ENCODE assay signal across 28 cellular contexts in the genomic region with DNA sequence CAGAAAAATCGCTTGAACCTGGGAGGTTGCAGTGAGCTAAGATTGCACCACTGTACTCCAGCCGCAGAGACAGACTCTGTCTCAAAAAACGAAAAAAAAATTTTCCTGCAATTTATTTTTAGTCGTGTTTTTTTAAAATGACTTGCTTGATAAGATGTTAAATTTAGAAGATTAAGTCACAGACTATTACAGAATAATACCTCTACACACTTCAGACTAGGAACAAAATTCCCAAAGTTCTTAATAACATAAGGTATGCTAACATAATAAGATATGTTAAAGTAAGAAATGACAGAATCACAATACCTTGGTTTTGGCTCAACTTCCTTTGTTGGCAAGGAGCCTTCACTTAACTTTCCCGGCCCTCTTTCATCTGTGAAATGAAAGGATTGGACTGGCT. TPM values are rescaled to one million over a fixed set of nuclear protein-coding genes. Genes with fewer than 3 reads are reported as not detected.
DNase-seq lines count a peak whose midpoint lies in the region; ATAC-seq, FAIRE-seq and TF ChIP-seq lines count a peak whose summit lies in the region.
"Had no signal": no experiment of that assay in that cellular context is flagged by ENCODE, and none has a peak within 500 bp of the region (broad histone marks: within the 10 kb centered on the region; RNA-seq: fewer than 3 reads in every experiment).

No MANE protein-coding gene starts in this region.

- peak; percentile 12 for ATAC-seq in Right ventricle myocardium superior (ENCODE audit: poor library complexity)
- ATAC-seq in thoracic aorta (ENCODE audit: insufficient number of reproducible peaks, low FRiP score, low read depth), result peak; percentile 85
- ATAC-seq in GM18519 (IDR thresholded peaks at IDR 0.05; ENCODE audit: low FRiP score, unreplicated experiment), result no peak
- no peak for ATAC-seq in sciatic nerve
- ATAC-seq in right lobe of liver, result no peak
- ATAC-seq: A549 had no signal

- peak overlapping the region in 1 of 2 donors; percentile 41 for H3K9ac ChIP-seq in kidney (ENCODE audit: low read length in 2 of 2)
- H3K9ac ChIP-seq: BLaER1 treated with 17β-estradiol and CSF1 and Interleukin-3, amounts not matched to agents 10 nM and 100 nM had no signal

- FAIRE-seq in kidney (lab: Jason Lieb, UNC), result no peak
- FAIRE-seq: A549, GM12891, GM18507, H54 had no signal

- TF ChIP-seq POLR2A in right lobe of liver (IDR thresholded peaks at IDR 0.05), result no peak

- no peaks in the 10 kb centered on the region for H3K9me3 ChIP-seq in right atrium auricular region
- H3K9me3 ChIP-seq in ascending aorta, result no peaks in the 10 kb centered on the region
- peaks cover 0 to 7% of the 10 kb centered on the region in 2 donors for H3K9me3 ChIP-seq in kidney (ENCODE audit: control insufficient read depth in 1 of 2, low read length in 2 of 2)
- H3K9me3 ChIP-seq in thoracic aorta, result no peaks in the 10 kb centered on the region
- no peaks in the 10 kb centered on the region for H3K9me3 ChIP-seq in right lobe of liver
- H3K9me3 ChIP-seq: BE2C, HAP-1 had no signal

- H3K4me3 ChIP-seq in right atrium auricular region, result no peak overlapping the region
- no peak overlapping the region for H3K4me3 ChIP-seq in ascending aorta
- H3K4me3 ChIP-seq in kidney (ENCODE audit: low read length in 2 of 2), result peak overlapping the region; percentile 37 to 67
- H3K4me3 ChIP-seq in thoracic aorta, result peak overlapping the region; percentile 50
- H3K4me3 ChIP-seq in right lobe of liver, result no peak overlapping the region
- H3K4me3 ChIP-seq: A549; BLaER1 treated with 17β-estradiol and CSF1 and Interleukin-3, amounts not matched to agents 10 nM and 100 nM; HAP-1 had no signal

- H3K27me3 ChIP-seq in right atrium auricular region, result no peaks in the 10 kb centered on the region
- no peaks in the 10 kb centered on the region for H3K27me3 ChIP-seq in ascending aorta
- no peaks in the 10 kb centered on the region for H3K27me3 ChIP-seq in thoracic aorta (replicated peaks; ENCODE audit: insufficient read depth)
- H3K27me3 ChIP-seq in right lobe of liver, result no peaks in the 10 kb centered on the region
- H3K27me3 ChIP-seq: BE2C; BLaER1 treated with 17β-estradiol and CSF1 and Interleukin-3, amounts not matched to agents 10 nM and 100 nM had no signal

- TF ChIP-seq CTCF in right atrium auricular region (IDR thresholded peaks at IDR 0.05) (no peak), ascending aorta (IDR thresholded peaks at IDR 0.05) (no peak), kidney (IDR thresholded peaks at IDR 0.05; ENCODE audit: borderline replicate concordance, extremely low read depth, insufficient read depth) (no peak), thoracic aorta (IDR thresholded peaks at IDR 0.05) (no peak), right lobe of liver (IDR thresholded peaks at IDR 0.05) (no peak)

- WGBS in right lobe of liver (ENCODE audit: insufficient coverage, low coverage, low lambda C conversion rate, missing lambda C conversion rate), result 66% methylated on average over 5 of the region's 5 CpGs

- no peak for DNase-seq in Right ventricle myocardium superior
- DNase-seq in right atrium auricular region (ENCODE audit: low spot score), result no peak
- no peak for DNase-seq in ascending aorta (ENCODE audit: low spot score in 2 of 2)
- no peak for DNase-seq in kidney
- DNase-seq in thoracic aorta (ENCODE audit: low spot score), result no peak
- DNase-seq in sciatic nerve (ENCODE audit: low spot score), result no peak
- no peak for DNase-seq in right lobe of liver
- DNase-seq: 8988T; ACHN; AML-193; BE2C; Calu3; CD4-positive, alpha-beta T cell; COR-L47; DMS53; DMS79 treated with DMSO at 0.1 percent for 48 hours; GF-D8; GOT3; HFFc6 had no signal

- H3K36me3 ChIP-seq in right atrium auricular region (no peaks in the 10 kb centered on the region), ascending aorta (no peaks in the 10 kb centered on the region), kidney (ENCODE audit: control insufficient read depth in 1 of 2, insufficient read depth in 2 of 2, low read length in 2 of 2) (no peaks in the 10 kb centered on the region), thoracic aorta (no peaks in the 10 kb centered on the region), right lobe of liver (no peaks in the 10 kb centered on the region)
- H3K36me3 ChIP-seq: BE2C, HAP-1 had no signal

- intact Hi-C loops in Right ventricle myocardium superior (cut with DNase I) (no loop called here), ascending aorta (cut with DNase I) (loop anchor here (2.0 kb wide), 1 partner anchor 31 kb away; no protein-coding TSS in a partner anchor), kidney (cut with DNase I) (no loop called here), sciatic nerve (cut with DNase I) (no loop called here), right lobe of liver (cut with DNase I) (no loop called here)

- H3K4me1 ChIP-seq in right atrium auricular region (peaks cover 0 to 6% of the 10 kb centered on the region in 2 donors), ascending aorta (peaks cover 0 to 6% of the 10 kb centered on the region in 2 donors), kidney (ENCODE audit: control insufficient read depth in 1 of 2, insufficient read depth in 1 of 2, low read depth in 1 of 2, low read length in 2 of 2) (peaks cover 0 to 14% of the 10 kb centered on the region in 2 donors), thoracic aorta (ENCODE audit: control insufficient read depth in 1 of 2, low read depth in 2 of 2) (peaks cover 8 to 28% of the 10 kb centered on the region in 2 donors), right lobe of liver (no peaks in the 10 kb centered on the region)
- H3K4me1 ChIP-seq: A549; BE2C; BLaER1 treated with 17β-estradiol and CSF1 and Interleukin-3, amounts not matched to agents 10 nM and 100 nM; HAP-1 had no signal

- no peak overlapping the region for H3K27ac ChIP-seq in right atrium auricular region
- H3K27ac ChIP-seq in ascending aorta, result peak overlapping the region; percentile 65 to 80
- H3K27ac ChIP-seq in kidney (ENCODE audit: low read depth in 2 of 2, low read length in 2 of 2), result no peak overlapping the region
- H3K27ac ChIP-seq in thoracic aorta, result peak overlapping the region; percentile 70 to 82
- H3K27ac ChIP-seq in right lobe of liver, result no peak overlapping the region
- H3K27ac ChIP-seq: A549; BLaER1 treated with 17β-estradiol and CSF1 and Interleukin-3, amounts not matched to agents 10 nM and 100 nM had no signal

RNA-seq across cellular contexts. Expression of a gene that starts 59.5 kb away (rescaled TPM):
- total RNA-seq in Right ventricle myocardium superior (18.3 TPM), right atrium auricular region (10 to 100 TPM; 22.0 to 51.0 TPM), ascending aorta (3.5 TPM), kidney (12.5 TPM), thoracic aorta (10 to 100 TPM; 25.7 to 34.3 TPM), sciatic nerve (16.0 TPM), right lobe of liver (1 to 10 TPM in 5 of 6 experiments, under 1 TPM in 1; 0.98 to 3.2 (median 2.4) TPM)
- 33.7 TPM for polyA plus RNA-seq in kidney (ENCODE audit: insufficient read depth, low read depth, low replicate concordance)
- total RNA-seq: CD4-positive, alpha-beta T cell; G401 had no signal
- polyA plus RNA-seq: CD14-positive monocyte had no signal

Comparison
In these comparisons a context has a peak if more than half of its experiments do, and no peak if none do; other contexts are left out.
1. ATAC-seq: peak in Right ventricle myocardium superior (single experiment) and thoracic aorta (single experiment); none in GM18519 (single experiment), sciatic nerve (single experiment) and right lobe of liver (0 of 4).
2. H3K27ac ChIP-seq: peak in ascending aorta (2 of 2) and thoracic aorta (2 of 2); none in right atrium auricular region (0 of 2), kidney (0 of 2) and right lobe of liver (0 of 3).
3. H3K4me3 ChIP-seq: peak in kidney (2 of 2) and thoracic aorta (single experiment); none in right atrium auricular region (0 of 2), ascending aorta (0 of 2) and right lobe of liver (0 of 3).